Comparison of ENCODE assay signal across 19 cellular contexts in the genomic region with DNA sequence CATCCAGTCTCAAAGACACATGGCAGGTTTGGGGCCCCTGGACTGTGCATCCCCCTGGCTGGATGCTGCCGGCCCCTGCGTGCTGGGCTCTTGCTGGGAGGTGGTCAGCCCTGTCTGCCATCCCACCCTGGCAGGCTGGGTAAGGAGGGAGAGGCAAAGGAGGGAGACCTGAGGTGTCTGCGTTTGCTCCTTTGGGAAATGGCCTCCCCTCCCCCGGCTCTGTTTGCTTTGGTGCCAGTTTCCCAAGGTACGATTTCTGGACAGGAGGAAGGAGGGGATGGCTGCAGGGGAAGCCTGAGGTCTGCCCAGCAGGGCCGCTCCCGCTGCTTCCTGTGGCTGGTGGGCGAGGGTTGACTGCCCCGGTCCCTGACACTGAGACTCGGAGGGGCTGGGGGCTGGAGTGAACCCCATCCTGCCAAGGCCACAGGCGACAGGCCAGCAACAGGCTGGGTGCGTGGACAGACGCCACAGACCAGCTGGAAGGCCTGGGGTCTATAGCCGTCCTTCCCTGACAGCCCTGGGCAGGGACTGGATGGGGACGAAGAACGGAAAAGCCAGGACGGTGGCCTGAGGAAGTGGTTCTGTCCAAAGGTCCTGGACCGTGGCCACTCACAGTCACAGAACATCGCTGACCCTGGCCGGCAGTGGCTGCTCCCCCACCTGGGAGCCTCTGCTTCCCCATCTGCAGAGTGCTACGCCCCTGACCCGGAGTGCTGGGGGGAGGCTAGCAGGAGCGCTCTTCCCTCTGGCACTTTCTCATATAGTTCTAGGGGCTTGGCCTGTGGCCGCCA. TPM values are rescaled to one million over a fixed set of nuclear protein-coding genes. Genes with fewer than 3 reads are reported as not detected.
DNase-seq lines count a peak whose midpoint lies in the region; ATAC-seq and TF ChIP-seq lines count a peak whose summit lies in the region.
"Had no signal": no experiment of that assay in that cellular context is flagged by ENCODE, and none has a peak within 500 bp of the region (broad histone marks: within the 10 kb centered on the region; RNA-seq: fewer than 3 reads in every experiment).

No MANE protein-coding gene starts in this region.

- no peak for TF ChIP-seq EP300 in transverse colon (IDR thresholded peaks at IDR 0.05; ENCODE audit: low read depth)

- no peaks in the 10 kb centered on the region for H3K27me3 ChIP-seq in transverse colon
- H3K27me3 ChIP-seq: ascending aorta, hepatocyte had no signal

- no peak for ATAC-seq in T-helper 17 cell
- ATAC-seq in natural killer cell, result no peak
- ATAC-seq: activated CD8-positive, alpha-beta T cell treated with anti-CD3 and anti-CD28 coated beads, Interleukin-2, amount 10 ng/mL, durations not matched to agents 7 days and 5 days; naive thymus-derived CD8-positive, alpha-beta T cell had no signal

- in situ Hi-C loops in transverse colon (cut with MboI; ENCODE audit: low pct_ligation_motif_present in 1 of 4, low pct_unique_long_range_greater_than_20kb in 1 of 4, low sequenced_read_pairs in 3 of 4), result no loop called here

- H3K4me3 ChIP-seq in transverse colon, result no peak overlapping the region
- H3K4me3 ChIP-seq: ascending aorta, hepatocyte had no signal

- TF ChIP-seq CTCF in glutamatergic neuron (IDR thresholded peaks at IDR 0.05; ENCODE audit: partially characterized antibody, unreplicated experiment) (no peak), natural killer cell (IDR thresholded peaks at IDR 0.05) (no peak), transverse colon (IDR thresholded peaks at IDR 0.05) (no peak)

- H3K9me3 Mint-ChIP-seq in glutamatergic neuron (ENCODE audit: unreplicated experiment) (peaks cover 4% of the 10 kb centered on the region), natural killer cell (peaks cover 0 to 4% of the 10 kb centered on the region in 2 donors)
- H3K9me3 Mint-ChIP-seq: activated T-helper 2 cell treated with anti-CD3 and anti-CD28 coated beads, Interferon-gamma antibody, Interleukin-2, Interleukin-4, amounts not matched to agents 10 μg/mL and 5 μg/mL and 100 μg/mL, durations not matched to agents 14 hours and 24 hours and 36 hours; CD4-positive, CD25-positive, alpha-beta regulatory T cell; dendritic cell treated with granulocyte-macrophage colony-stimulating factor and Interleukin-4, amounts not matched to agents 40 ng/mL and 50 ng/mL, for 4 days; naive thymus-derived CD8-positive, alpha-beta T cell had no signal

- 79 to 81% methylated on average over 3 to 21 of the region's 24 CpGs for WGBS in transverse colon (ENCODE audit: low coverage in 1 of 2), 2 donors

- no peak overlapping the region for H3K4me3 Mint-ChIP-seq in T-helper 17 cell
- H3K4me3 Mint-ChIP-seq in glutamatergic neuron (ENCODE audit: unreplicated experiment), result no peak overlapping the region
- peak overlapping the region; percentile 83 for H3K4me3 Mint-ChIP-seq in natural killer cell
- H3K4me3 Mint-ChIP-seq: activated CD8-positive, alpha-beta T cell treated with anti-CD3 and anti-CD28 coated beads, Interleukin-2, amount 10 ng/mL, durations not matched to agents 7 days and 5 days; CD4-positive, CD25-positive, alpha-beta regulatory T cell; dendritic cell treated with granulocyte-macrophage colony-stimulating factor and Interleukin-4, amounts not matched to agents 40 ng/mL and 50 ng/mL, for 4 days had no signal

- H3K4me1 Mint-ChIP-seq in T-helper 17 cell (no peaks in the 10 kb centered on the region), glutamatergic neuron (ENCODE audit: low read depth, unreplicated experiment) (peaks cover 6% of the 10 kb centered on the region), natural killer cell (peaks cover 50 to 70% of the 10 kb centered on the region in 2 donors)
- H3K4me1 Mint-ChIP-seq: CD4-positive, CD25-positive, alpha-beta regulatory T cell had no signal

- H3K27ac ChIP-seq in transverse colon, result peak overlapping the region; percentile 68 to 83 (median 79)
- H3K27ac ChIP-seq: hepatocyte had no signal

- no peaks in the 10 kb centered on the region for H3K36me3 ChIP-seq in transverse colon

- H3K36me3 Mint-ChIP-seq in T-helper 17 cell (ENCODE audit: low read depth), result no peaks in the 10 kb centered on the region
- H3K36me3 Mint-ChIP-seq in glutamatergic neuron (ENCODE audit: unreplicated experiment), result no peaks in the 10 kb centered on the region
- H3K36me3 Mint-ChIP-seq in natural killer cell, result no peaks in the 10 kb centered on the region
- H3K36me3 Mint-ChIP-seq: CD4-positive, CD25-positive, alpha-beta regulatory T cell had no signal

- H3K9me3 ChIP-seq in T-helper 17 cell (ENCODE audit: control insufficient read depth, low read length, poor library complexity, severe bottlenecking), result no peaks in the 10 kb centered on the region
- H3K9me3 ChIP-seq in transverse colon, result no peaks in the 10 kb centered on the region
- H3K9me3 ChIP-seq: ascending aorta had no signal

- no peak for TF ChIP-seq POLR2A in transverse colon (IDR thresholded peaks at IDR 0.05)

- DNase-seq in T-helper 17 cell (peak in 2 of 3 donors; percentile 6 to 8), glutamatergic neuron (peak; percentile 10), natural killer cell (no peak), transverse colon (no peak), RKO (ENCODE audit: low spot score) (no peak), SHP77 (lab: John Stamatoyannopoulos, UW) (no peak), NCI-H1417 treated with DMSO at 0.1 percent for 48 hours (lab: John Stamatoyannopoulos, UW) (no peak)
- DNase-seq in activated CD4-positive, alpha-beta T cell treated with anti-CD3 and anti-CD28 coated beads, Interleukin-2, amount 50 U/mL, for 1 hour, result no peak
- DNase-seq: activated CD8-positive, alpha-beta T cell treated with anti-CD3 and anti-CD28 coated beads, Interleukin-2, amount 10 ng/mL, durations not matched to agents 7 days and 5 days; CD4-positive, CD25-positive, alpha-beta regulatory T cell; DND-41; NCI-H82; SIG-M5; stimulated activated naive CD4-positive, alpha-beta T cell had no signal

- intact Hi-C loops in natural killer cell (cut with micrococcal nuclease) (no loop called here), transverse colon (cut with DNase I; ENCODE audit: low total_unique reads) (no loop called here)

- H3K27me3 Mint-ChIP-seq in T-helper 17 cell (no peaks in the 10 kb centered on the region), glutamatergic neuron (ENCODE audit: unreplicated experiment) (peaks cover 10% of the 10 kb centered on the region), natural killer cell (ENCODE audit: low read depth in 2 of 2) (no peaks in the 10 kb centered on the region)
- H3K27me3 Mint-ChIP-seq: CD4-positive, CD25-positive, alpha-beta regulatory T cell; naive thymus-derived CD8-positive, alpha-beta T cell had no signal

- H3K4me1 ChIP-seq in transverse colon, result peaks cover 19 to 47% (median 32%) of the 10 kb centered on the region in 4 donors

- H3K27ac Mint-ChIP-seq in T-helper 17 cell (no peak overlapping the region), glutamatergic neuron (ENCODE audit: unreplicated experiment) (no peak overlapping the region), natural killer cell (peak overlapping the region; percentile 82 to 84)
- H3K27ac Mint-ChIP-seq: activated CD8-positive, alpha-beta T cell treated with anti-CD3 and anti-CD28 coated beads, Interleukin-2, amount 10 ng/mL, durations not matched to agents 7 days and 5 days; activated T-helper 2 cell treated with anti-CD3 and anti-CD28 coated beads, Interferon-gamma antibody, Interleukin-2, Interleukin-4, amounts not matched to agents 10 μg/mL and 5 μg/mL and 100 μg/mL, durations not matched to agents 14 hours and 24 hours and 36 hours; CD4-positive, CD25-positive, alpha-beta regulatory T cell; dendritic cell treated with granulocyte-macrophage colony-stimulating factor and Interleukin-4, amounts not matched to agents 40 ng/mL and 50 ng/mL, for 4 days; naive thymus-derived CD8-positive, alpha-beta T cell had no signal

RNA-seq across cellular contexts. Expression of gene OSBPL5, which starts 38.0 kb away (rescaled TPM):
- total RNA-seq in T-helper 17 cell, result 1 to 10 TPM; 6.8 to 8.1 TPM
- 115 TPM for total RNA-seq in glutamatergic neuron (ENCODE audit: unreplicated experiment)
- 100 to 1,000 TPM; 375 to 522 (median 377) TPM for total RNA-seq in natural killer cell
- total RNA-seq in transverse colon, result 100 to 1,000 TPM in 2 of 4 donors, 10 to 100 TPM in 2; 37.3 to 211 (median 105) TPM

Comparison
In these comparisons a context has a peak if more than half of its experiments do, and no peak if none do; other contexts are left out.
1. DNase-seq: peak in T-helper 17 cell (2 of 3) and glutamatergic neuron (single experiment); none in natural killer cell (single experiment), transverse colon (single experiment), RKO (single experiment), SHP77 (0 of 2), NCI-H1417 treated with DMSO at 0.1 percent for 48 hours (single experiment) and activated CD4-positive, alpha-beta T cell treated with anti-CD3 and anti-CD28 coated beads, Interleukin-2, amount 50 U/mL, for 1 hour (single experiment).
2. H3K27ac Mint-ChIP-seq: peak in natural killer cell (2 of 2); none in T-helper 17 cell (single experiment) and glutamatergic neuron (single experiment).
3. RNA of gene OSBPL5, which starts 38.0 kb away (total RNA-seq): 375 to 522 TPM in natural killer cell, 37.3 to 211 TPM in transverse colon and 115 TPM in glutamatergic neuron (single experiment); 6.8 to 8.1 TPM in T-helper 17 cell; every median in the first group is over 4 times any median in the second.